26 cellular contexts compared by ENCODE assay signal in genomic region chr2:169303579-169304285, GRCh38. TPM values are rescaled to one million over a fixed set of nuclear protein-coding genes. Genes with fewer than 3 reads are reported as not detected.
"Had no signal": no experiment of that assay in that cellular context is flagged by ENCODE, and none has a peak within 500 bp of the region (broad histone marks: within the 10 kb centered on the region; RNA-seq: fewer than 3 reads in every experiment).

No MANE protein-coding gene starts in this region.

- H3K4me3 Mint-ChIP-seq: activated CD4-positive, alpha-beta T cell treated with anti-CD3 and anti-CD28 coated beads for 36 hours; activated naive CD8-positive, alpha-beta T cell treated with anti-CD3 and anti-CD28 coated beads for 36 hours; activated T-helper 17 cell treated with anti-CD3 and anti-CD28 coated beads, Interleukin-2, amount 50 U/mL, for 72 hours; central memory CD8-positive, alpha-beta T cell; immature natural killer cell; memory B cell; naive thymus-derived CD4-positive, alpha-beta T cell; stimulated activated naive CD8-positive, alpha-beta T cell treated with anti-CD3 and anti-CD28 coated beads, Interleukin-15, amount 100 ng/mL, for 72 hours; T-cell; WTC11 had no signal

- H3K4me1 ChIP-seq: body of pancreas, esophagus muscularis mucosa, left ventricle myocardium inferior, pancreas, upper lobe of left lung had no signal

- ATAC-seq: activated CD4-positive, alpha-beta T cell treated with anti-CD3 and anti-CD28 coated beads for 36 hours; activated T-helper 17 cell treated with anti-CD3 and anti-CD28 coated beads, Interleukin-2, amount 50 U/mL, for 72 hours; body of pancreas; naive thymus-derived CD4-positive, alpha-beta T cell; pancreas; stimulated activated naive CD8-positive, alpha-beta T cell treated with anti-CD3 and anti-CD28 coated beads, Interleukin-15, amount 100 ng/mL, for 72 hours; T-cell; WTC11 had no signal

- H3K4me3 ChIP-seq: body of pancreas, coronary artery, esophagus muscularis mucosa, left ventricle myocardium inferior, pancreas, thoracic aorta, upper lobe of left lung had no signal

- H3K9me3 Mint-ChIP-seq: activated T-helper 17 cell treated with anti-CD3 and anti-CD28 coated beads, Interleukin-2, amount 50 U/mL, for 72 hours; central memory CD8-positive, alpha-beta T cell; T-cell had no signal

- H3K27ac ChIP-seq: body of pancreas, coronary artery, esophagus muscularis mucosa, left ventricle myocardium inferior, neutrophil, pancreas, thoracic aorta, upper lobe of left lung had no signal

- DNase-seq: activated CD4-positive, alpha-beta T cell treated with anti-CD3 and anti-CD28 coated beads for 36 hours; activated CD4-positive, alpha-beta T cell treated with anti-CD3 and anti-CD28 coated beads, Interleukin-2, amount 50 U/mL, for 48 hours; activated naive CD4-positive, alpha-beta T cell; activated naive CD8-positive, alpha-beta T cell treated with anti-CD3 and anti-CD28 coated beads for 36 hours; activated T-cell treated with anti-CD3 and anti-CD28 coated beads for 4 hours; amygdala; body of pancreas; effector CD4-positive, alpha-beta T cell; immature natural killer cell; kidney glomerular epithelial cell; left ventricle myocardium inferior; naive thymus-derived CD4-positive, alpha-beta T cell; pancreas; retina; stimulated activated CD4-positive, alpha-beta T cell treated with anti-CD3 and anti-CD28 coated beads, Interleukin-4, amount 100 ng/mL, for 1 hour; stimulated activated naive CD8-positive, alpha-beta T cell treated with anti-CD3 and anti-CD28 coated beads, Interleukin-15, amount 100 ng/mL, for 72 hours; T-cell; upper lobe of left lung had no signal

- H3K4me1 Mint-ChIP-seq: activated CD4-positive, alpha-beta T cell treated with anti-CD3 and anti-CD28 coated beads for 36 hours; activated naive CD8-positive, alpha-beta T cell treated with anti-CD3 and anti-CD28 coated beads for 36 hours; activated T-helper 17 cell treated with anti-CD3 and anti-CD28 coated beads, Interleukin-2, amount 50 U/mL, for 72 hours; central memory CD8-positive, alpha-beta T cell; immature natural killer cell; memory B cell; naive thymus-derived CD4-positive, alpha-beta T cell; stimulated activated naive CD8-positive, alpha-beta T cell treated with anti-CD3 and anti-CD28 coated beads, Interleukin-15, amount 100 ng/mL, for 72 hours; T-cell had no signal

- H3K36me3 ChIP-seq: esophagus muscularis mucosa, left ventricle myocardium inferior, neutrophil, pancreas, thoracic aorta, upper lobe of left lung had no signal

- H3K36me3 Mint-ChIP-seq: activated naive CD8-positive, alpha-beta T cell treated with anti-CD3 and anti-CD28 coated beads for 36 hours; immature natural killer cell; memory B cell; naive thymus-derived CD4-positive, alpha-beta T cell; T-cell; WTC11 had no signal

- H3K27me3 ChIP-seq: body of pancreas, esophagus muscularis mucosa, pancreas, upper lobe of left lung had no signal

- H3K9me3 ChIP-seq: body of pancreas, esophagus muscularis mucosa, neutrophil, pancreas, thoracic aorta, upper lobe of left lung had no signal

- H3K27ac Mint-ChIP-seq: activated CD4-positive, alpha-beta T cell treated with anti-CD3 and anti-CD28 coated beads for 36 hours; activated naive CD8-positive, alpha-beta T cell treated with anti-CD3 and anti-CD28 coated beads for 36 hours; activated T-helper 17 cell treated with anti-CD3 and anti-CD28 coated beads, Interleukin-2, amount 50 U/mL, for 72 hours; immature natural killer cell; memory B cell; naive thymus-derived CD4-positive, alpha-beta T cell; stimulated activated naive CD8-positive, alpha-beta T cell treated with anti-CD3 and anti-CD28 coated beads, Interleukin-15, amount 100 ng/mL, for 72 hours; T-cell; WTC11 had no signal

RNA-seq across cellular contexts. Expression of gene LRP2, which starts 58.6 kb away (rescaled TPM):
- total RNA-seq: esophagus muscularis mucosa had no signal
- polyA plus RNA-seq: immature natural killer cell; naive thymus-derived CD4-positive, alpha-beta T cell had no signal
